1 cellular context compared by ENCODE assay signal in genomic region chr11:71446150-71446549, GRCh38.
TF ChIP-seq lines count a peak whose summit lies in the region.

No MANE protein-coding gene starts in this region.

TF ChIP-seq in H1, 55 proteins besides CTCF, POLR2A, EP300 and RAD21:
- no peak for TF ChIP-seq JUN (IDR thresholded peaks at IDR 0.05; ENCODE audit: low read depth, low read length)
- no peak for TF ChIP-seq NRF1 (IDR thresholded peaks at IDR 0.05; ENCODE audit: low read depth, low read length)
- no peak for TF ChIP-seq NANOG (IDR thresholded peaks at IDR 0.05; ENCODE audit: insufficient read depth, low read depth, low read length, poor library complexity, severe bottlenecking)
- no peak for TF ChIP-seq JUND (IDR thresholded peaks at IDR 0.05; ENCODE audit: low read length)
- TF ChIP-seq GABPA (IDR thresholded peaks at IDR 0.05; ENCODE audit: borderline replicate concordance, insufficient read depth, low read length): no peak
- TF ChIP-seq ZNF274 (IDR thresholded peaks at IDR 0.05; ENCODE audit: borderline replicate concordance, extremely low read depth, low read length): no peak
TF ChIP-seq in H1: peak in this region for 0.
